In the genomic region with DNA sequence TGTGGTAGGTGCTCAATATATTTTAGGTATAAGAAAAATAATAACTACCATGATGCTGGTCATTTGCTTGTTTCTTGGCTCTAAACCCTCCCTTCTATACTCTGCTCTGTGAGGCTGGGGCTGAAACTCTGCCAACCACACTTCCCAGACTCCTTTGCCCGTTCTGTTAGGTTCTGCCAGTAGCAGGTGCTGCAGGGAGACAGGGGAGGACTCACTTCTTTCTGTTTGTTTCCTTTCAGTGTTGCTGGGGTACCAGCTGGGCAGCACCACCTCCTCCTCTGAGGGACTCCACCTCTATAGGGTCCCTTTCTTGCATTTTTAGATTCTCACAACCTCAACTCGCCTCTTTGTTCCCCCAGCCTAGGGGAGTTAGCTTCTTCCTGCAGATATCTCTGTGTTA, we compare ENCODE assay signal across 17 cellular contexts. TPM values are rescaled to one million over a fixed set of nuclear protein-coding genes. Genes with fewer than 3 reads are reported as not detected.
A peak's percentile ranks its signal among the peaks of the same experiment; 100 is the strongest.
DNase-seq lines count a peak whose midpoint lies in the region; ATAC-seq and TF ChIP-seq lines count a peak whose summit lies in the region.
"Had no signal": no experiment of that assay in that cellular context is flagged by ENCODE, and none has a peak within 500 bp of the region (broad histone marks: within the 10 kb centered on the region; RNA-seq: fewer than 3 reads in every experiment).

No MANE protein-coding gene starts in this region.

- no peaks in the 10 kb centered on the region for H3K27me3 ChIP-seq in Loucy (ENCODE audit: insufficient read depth, low read length, poor library complexity, severe bottlenecking)
- H3K27me3 ChIP-seq in spleen (replicated peaks in 1 of 7) = peaks cover 0 to 47% (median 0%) of the 10 kb centered on the region in 7 donors
- H3K27me3 ChIP-seq: right lobe of liver had no signal

- POLR2A ChIA-PET in activated CD8-positive, alpha-beta T cell treated with anti-CD3 and anti-CD28 coated beads, Interleukin-2, amount 10 ng/mL, durations not matched to agents 7 days and 5 days (lab: Charles Lee) = interaction anchor here (0.8 to 1.2 kb wide), 2 partner anchors 17 to 25 kb away, joined by 3 to 4 read pairs; no protein-coding TSS in a partner anchor

- no peaks in the 10 kb centered on the region for H4K20me1 ChIP-seq in Loucy (ENCODE audit: insufficient read depth, low read length, poor library complexity, severe bottlenecking)

- no peaks in the 10 kb centered on the region for H3K36me3 ChIP-seq in Loucy (ENCODE audit: insufficient read depth, low read length)
- no peaks in the 10 kb centered on the region for H3K36me3 ChIP-seq in spleen
- H3K36me3 ChIP-seq: heart left ventricle, right lobe of liver, suprapubic skin had no signal

- no peaks in the 10 kb centered on the region for H3K9me2 ChIP-seq in Loucy (replicated peaks; ENCODE audit: low read depth, low read length)

- 40 to 67% (median 52%) methylated on average over 2 of the region's 2 CpGs for WGBS in spleen, 5 donors

- H3K9ac ChIP-seq in Loucy (ENCODE audit: low read depth, low read length, poor library complexity, severe bottlenecking) = no peak overlapping the region

- H3K9me3 Mint-ChIP-seq in activated T-cell treated with anti-CD3 and anti-CD28 coated beads, Interleukin-2, amount 50 U/mL, for 72 hours = no peaks in the 10 kb centered on the region
- no peaks in the 10 kb centered on the region for H3K9me3 Mint-ChIP-seq in activated CD8-positive, alpha-beta T cell treated with anti-CD3 and anti-CD28 coated beads, Interleukin-2, amount 10 ng/mL, durations not matched to agents 7 days and 5 days (ENCODE audit: insufficient read depth)

- H3K9me3 ChIP-seq in Loucy (ENCODE audit: insufficient read depth, low read depth, low read length) (no peaks in the 10 kb centered on the region), spleen (no peaks in the 10 kb centered on the region)
- H3K9me3 ChIP-seq: heart left ventricle, right lobe of liver, suprapubic skin had no signal

- peak in 1 of 2 donors; percentile 27 for DNase-seq in activated T-cell treated with anti-CD3 and anti-CD28 coated beads, Interleukin-2, amount 50 U/mL, for 72 hours
- DNase-seq in activated T-cell treated with anti-CD3 and anti-CD28 coated beads for 4 hours (no peak), spleen (peak; percentile 21), NCI-H2227 (lab: John Stamatoyannopoulos, UW; ENCODE audit: unreplicated experiment) (no peak), HT-29 (ENCODE audit: low spot score) (no peak)
- peak; percentile 50 for DNase-seq in activated CD8-positive, alpha-beta T cell treated with anti-CD3 and anti-CD28 coated beads, Interleukin-2, amount 10 ng/mL, durations not matched to agents 7 days and 5 days
- DNase-seq: islet precursor cell, midbrain, NCI-H510A treated with DMSO at 0.1 percent for 48 hours, right lobe of liver had no signal

- no peak overlapping the region for H3K4me2 ChIP-seq in Loucy (ENCODE audit: low read depth, low read length, poor library complexity, severe bottlenecking)

- TF ChIP-seq CTCF in Loucy (conservative IDR thresholded peaks at IDR 0.05; ENCODE audit: low read length) (peak; percentile 32; the same call in 1 of the 2 replicates), spleen (IDR thresholded peaks at IDR 0.05 in 8 of 11, conservative IDR thresholded peaks at IDR 0.05 in 3 of 11) (no peak)

- H3K27ac ChIP-seq in spleen = no peak overlapping the region
- H3K27ac ChIP-seq: heart left ventricle, right lobe of liver, suprapubic skin had no signal

- peaks cover 51% of the 10 kb centered on the region for H3K4me1 Mint-ChIP-seq in activated T-cell treated with anti-CD3 and anti-CD28 coated beads, Interleukin-2, amount 50 U/mL, for 72 hours (ENCODE audit: low read depth)
- peaks cover 46% of the 10 kb centered on the region for H3K4me1 Mint-ChIP-seq in activated CD8-positive, alpha-beta T cell treated with anti-CD3 and anti-CD28 coated beads, Interleukin-2, amount 10 ng/mL, durations not matched to agents 7 days and 5 days (ENCODE audit: low read depth)

- H3K4me3 ChIP-seq in Loucy (ENCODE audit: low read length, poor library complexity, severe bottlenecking) (no peak overlapping the region), spleen (no peak overlapping the region)
- H3K4me3 ChIP-seq: heart left ventricle, right lobe of liver, suprapubic skin had no signal

- peak; percentile 48 to 58 for ATAC-seq in activated T-cell treated with anti-CD3 and anti-CD28 coated beads, Interleukin-2, amount 50 U/mL, for 72 hours (replicated peaks in 1 of 2)
- peak; percentile 81 for ATAC-seq in activated CD8-positive, alpha-beta T cell treated with anti-CD3 and anti-CD28 coated beads, Interleukin-2, amount 10 ng/mL, durations not matched to agents 7 days and 5 days
- no peak for ATAC-seq in GM18519 (IDR thresholded peaks at IDR 0.05; ENCODE audit: low FRiP score, unreplicated experiment)
- ATAC-seq: Panc1, right lobe of liver had no signal

- CTCF ChIA-PET in activated CD8-positive, alpha-beta T cell treated with anti-CD3 and anti-CD28 coated beads, Interleukin-2, amount 10 ng/mL, durations not matched to agents 7 days and 5 days (lab: Charles Lee) = interaction anchor here (0.7 to 10.1 kb wide), 10 partner anchors 8 to 108 kb away, joined by 3 to 313 read pairs (median 6); a partner anchor contains a TSS

- peak overlapping the region; percentile 32 to 60 for H3K4me3 Mint-ChIP-seq in activated T-cell treated with anti-CD3 and anti-CD28 coated beads, Interleukin-2, amount 50 U/mL, for 72 hours
- no peak overlapping the region for H3K4me3 Mint-ChIP-seq in activated CD8-positive, alpha-beta T cell treated with anti-CD3 and anti-CD28 coated beads, Interleukin-2, amount 10 ng/mL, durations not matched to agents 7 days and 5 days

- H3K4me1 ChIP-seq in Loucy (ENCODE audit: insufficient read depth, low read length, poor library complexity, severe bottlenecking) (no peaks in the 10 kb centered on the region), spleen (no peaks in the 10 kb centered on the region)
- H3K4me1 ChIP-seq: right lobe of liver, suprapubic skin had no signal

- no peaks in the 10 kb centered on the region for H3K79me2 ChIP-seq in Loucy (ENCODE audit: insufficient read depth, low read length)

- no peak for TF ChIP-seq POLR2A in spleen (IDR thresholded peaks at IDR 0.05)

- H2AFZ ChIP-seq in Loucy (ENCODE audit: low read length) = no peak overlapping the region

- no peak overlapping the region for H3K27ac Mint-ChIP-seq in activated T-cell treated with anti-CD3 and anti-CD28 coated beads, Interleukin-2, amount 50 U/mL, for 72 hours
- no peak overlapping the region for H3K27ac Mint-ChIP-seq in activated CD8-positive, alpha-beta T cell treated with anti-CD3 and anti-CD28 coated beads, Interleukin-2, amount 10 ng/mL, durations not matched to agents 7 days and 5 days

- H3F3A ChIP-seq in Loucy (ENCODE audit: low read depth) = no peaks in the 10 kb centered on the region

- H3K36me3 Mint-ChIP-seq in activated T-cell treated with anti-CD3 and anti-CD28 coated beads, Interleukin-2, amount 50 U/mL, for 72 hours (ENCODE audit: insufficient read depth in 2 of 2) = no peaks in the 10 kb centered on the region
- H3K36me3 Mint-ChIP-seq in activated CD8-positive, alpha-beta T cell treated with anti-CD3 and anti-CD28 coated beads, Interleukin-2, amount 10 ng/mL, durations not matched to agents 7 days and 5 days (ENCODE audit: low read depth) = no peaks in the 10 kb centered on the region

- H3K27me3 Mint-ChIP-seq in activated T-cell treated with anti-CD3 and anti-CD28 coated beads, Interleukin-2, amount 50 U/mL, for 72 hours (ENCODE audit: low read depth) = peaks cover 21% of the 10 kb centered on the region
- peaks cover 12% of the 10 kb centered on the region for H3K27me3 Mint-ChIP-seq in activated CD8-positive, alpha-beta T cell treated with anti-CD3 and anti-CD28 coated beads, Interleukin-2, amount 10 ng/mL, durations not matched to agents 7 days and 5 days (ENCODE audit: low read depth)

- intact Hi-C loops in spleen (cut with DNase I; ENCODE audit: low total_unique reads) = no loop called here

RNA-seq across cellular contexts. Expression of a gene that starts 16.9 kb away (rescaled TPM):
- 100 to 1,000 TPM; 221 to 246 TPM for total RNA-seq in activated T-cell treated with anti-CD3 and anti-CD28 coated beads, Interleukin-2, amount 50 U/mL, for 72 hours
- total RNA-seq in activated CD8-positive, alpha-beta T cell treated with anti-CD3 and anti-CD28 coated beads, Interleukin-2, amount 10 ng/mL, durations not matched to agents 7 days and 5 days = 10 to 100 TPM; 84.0 to 86.7 TPM
- total RNA-seq in spleen = 10 to 100 TPM; 10.4 to 22.1 (median 15.1) TPM
- 1 to 10 TPM; 3.6 to 5.6 (median 5.2) TPM for polyA plus RNA-seq in spleen
- 5.4 and 11.3 TPM in 2 replicates for total RNA-seq in HT-29 (2014; rRNA removed; shearing (Covaris generic))
- total RNA-seq: LHCN-M2 had no signal

RNA-seq across cellular contexts. Expression of a gene that starts 25.3 kb away (rescaled TPM):
- under 1 TPM; 0.17 to 0.30 TPM for total RNA-seq in activated T-cell treated with anti-CD3 and anti-CD28 coated beads, Interleukin-2, amount 50 U/mL, for 72 hours
- under 1 TPM; 0.21 TPM for total RNA-seq in activated CD8-positive, alpha-beta T cell treated with anti-CD3 and anti-CD28 coated beads, Interleukin-2, amount 10 ng/mL, durations not matched to agents 7 days and 5 days
- total RNA-seq in spleen = under 1 TPM in 3 of 7 donors, not detected in 4; 0.09 TPM
- under 1 TPM in 1 of 3 donors, not detected in 2; under 0.01 TPM for polyA plus RNA-seq in spleen
- 0.03 TPM in 1 of 2 replicates, not detected in the other for total RNA-seq in HT-29 (2014; rRNA removed; shearing (Covaris generic))
- total RNA-seq: HT1080, LHCN-M2, right lobe of liver, suprapubic skin had no signal

RNA-seq across cellular contexts. Expression of a gene that starts 27.1 kb away (rescaled TPM):
- total RNA-seq in activated T-cell treated with anti-CD3 and anti-CD28 coated beads, Interleukin-2, amount 50 U/mL, for 72 hours = 10 to 100 TPM; 16.8 to 21.4 TPM
- 1 to 10 TPM; 9.9 TPM for total RNA-seq in activated CD8-positive, alpha-beta T cell treated with anti-CD3 and anti-CD28 coated beads, Interleukin-2, amount 10 ng/mL, durations not matched to agents 7 days and 5 days
- total RNA-seq in spleen = 1 to 10 TPM in 1 of 7 donors, under 1 TPM in 3, not detected in 3; 0.18 to 1.4 (median 0.48) TPM
- under 1 TPM in 2 of 3 donors, not detected in 1; 0.09 to 0.22 TPM for polyA plus RNA-seq in spleen
- total RNA-seq in HT-29 (2014; rRNA removed; shearing (Covaris generic)) = not detected in 2 replicates
- total RNA-seq: LHCN-M2, right lobe of liver had no signal

RNA-seq across cellular contexts. Expression of a gene that starts 59.9 kb away (rescaled TPM):
- total RNA-seq in activated T-cell treated with anti-CD3 and anti-CD28 coated beads, Interleukin-2, amount 50 U/mL, for 72 hours = under 1 TPM in 1 of 2 donors, not detected in 1; 0.07 TPM
- under 1 TPM; 0.21 to 0.40 TPM for total RNA-seq in activated CD8-positive, alpha-beta T cell treated with anti-CD3 and anti-CD28 coated beads, Interleukin-2, amount 10 ng/mL, durations not matched to agents 7 days and 5 days
- total RNA-seq in spleen = 10 to 100 TPM; 16.1 to 28.3 (median 24.2) TPM
- 1 to 10 TPM; 1.4 to 6.2 (median 2.6) TPM for polyA plus RNA-seq in spleen
- 1.2 and 1.4 TPM in 2 replicates for total RNA-seq in HT-29 (2014; rRNA removed; shearing (Covaris generic))

Comparison
In these comparisons a context has a peak if more than half of its experiments do, and no peak if none do; other contexts are left out.
1. DNase-seq: peak in activated CD8-positive, alpha-beta T cell treated with anti-CD3 and anti-CD28 coated beads, Interleukin-2, amount 10 ng/mL, durations not matched to agents 7 days and 5 days (single experiment) and spleen (single experiment); none in activated T-cell treated with anti-CD3 and anti-CD28 coated beads for 4 hours (single experiment), NCI-H2227 (single experiment) and HT-29 (single experiment).
2. RNA of a gene that starts 27.1 kb away (total RNA-seq): 16.8 to 21.4 TPM in activated T-cell treated with anti-CD3 and anti-CD28 coated beads, Interleukin-2, amount 50 U/mL, for 72 hours and 9.9 TPM in activated CD8-positive, alpha-beta T cell treated with anti-CD3 and anti-CD28 coated beads, Interleukin-2, amount 10 ng/mL, durations not matched to agents 7 days and 5 days; 0.18 to 1.4 TPM in spleen and not detected in HT-29; every median in the first group is over 4 times any median in the second.